ENCODE assay signal across 9 cellular contexts in genomic region chr2:197198890-197199289, GRCh38.
DNase-seq lines count a peak whose midpoint lies in the region; ATAC-seq, FAIRE-seq and TF ChIP-seq lines count a peak whose summit lies in the region.
"Had no signal": no experiment of that assay in that cellular context is flagged by ENCODE, and none has a peak within 500 bp of the region (broad histone marks: within the 10 kb centered on the region; RNA-seq: fewer than 3 reads in every experiment).

No MANE protein-coding gene starts in this region.

- no peaks in the 10 kb centered on the region for H3K27me3 ChIP-seq in liver (ENCODE audit: control insufficient read depth in 4 of 4, insufficient read depth in 4 of 4, low read length in 3 of 4)
- no peaks in the 10 kb centered on the region for H3K27me3 ChIP-seq in HepG2 (ENCODE audit: control insufficient read depth in 1 of 2, insufficient read depth in 2 of 2, low read length in 2 of 2)

- TF ChIP-seq EP300 in HepG2 (IDR thresholded peaks at IDR 0.05; ENCODE audit: low read depth in 2 of 2, low read length in 2 of 2) (no peak), HepG2 (CRISPR knock-in tag; IDR thresholded peaks at IDR 0.05; ENCODE audit: borderline replicate concordance) (no peak)

- H3K4me2 ChIP-seq in HepG2 (ENCODE audit: low read depth, low read length): no peak overlapping the region

- peaks cover 65% of the 10 kb centered on the region for H3K4me1 Mint-ChIP-seq in activated CD4-positive, alpha-beta T cell treated with anti-CD3 and anti-CD28 coated beads, Interleukin-2, amount 10 ng/mL, durations not matched to agents 24 days and 14 days

- whole genome bisulfite sequencing in liver: 67% methylated on average over 12 of the region's 12 CpGs
- 51% methylated on average over 12 of the region's 12 CpGs for WGBS in HepG2 (ENCODE audit: low lambda C conversion rate)

- BruUV-seq in HepG2 (replicated peaks; lab: Mats Ljungman, UMichigan): no TSS peak

- POLR2A ChIA-PET in HepG2 (lab: Yijun Ruan, JAX): no interaction called here

- H2AFZ ChIP-seq in HepG2 (ENCODE audit: low read length): no peak overlapping the region

- no peak for TF ChIP-seq POLR2A in HepG2 (IDR thresholded peaks at IDR 0.05; ENCODE audit: insufficient read depth in 1 of 2, low read depth in 2 of 2, low read length in 2 of 2)
- TF ChIP-seq POLR2A in erythroblast (IDR thresholded peaks at IDR 0.05; ENCODE audit: low read length): no peak

- no peak for DNase-seq in HepG2 (ENCODE audit: low spot score)
- peak; percentile 97 for DNase-seq in activated CD4-positive, alpha-beta T cell treated with anti-CD3 and anti-CD28 coated beads, Interleukin-2, amount 10 ng/mL, durations not matched to agents 24 days and 14 days
- DNase-seq in erythroblast (lab: John Stamatoyannopoulos, UW): peak; percentile 12 to 41
- peak; percentile 88 for DNase-seq in stimulated activated CD4-positive, alpha-beta T cell treated with anti-CD3 and anti-CD28 coated beads, Interleukin-15, amount 100 ng/mL, for 24 hours
- DNase-seq in DMS79 (lab: John Stamatoyannopoulos, UW): no peak
- DNase-seq in amniotic stem cell (lab: John Stamatoyannopoulos, UW): no peak

- H3K4me3 ChIP-seq in liver (ENCODE audit: low read depth in 1 of 3, low read length in 3 of 3) (no peak overlapping the region), HepG2 (replicated peaks in 1 of 3; ENCODE audit: insufficient read depth in 1 of 3, low read depth in 2 of 3, low read length in 3 of 3) (no peak overlapping the region)

- H4K20me1 ChIP-seq in HepG2 (ENCODE audit: insufficient read depth, low read length): no peaks in the 10 kb centered on the region

- H3K79me2 ChIP-seq in HepG2 (ENCODE audit: insufficient read depth, low read length): no peaks in the 10 kb centered on the region

- no peaks in the 10 kb centered on the region for H3K27me3 Mint-ChIP-seq in activated CD4-positive, alpha-beta T cell treated with anti-CD3 and anti-CD28 coated beads, Interleukin-2, amount 10 ng/mL, durations not matched to agents 24 days and 14 days

- no peak overlapping the region for H3K27ac ChIP-seq in liver (ENCODE audit: low read depth in 1 of 2, low read length in 2 of 2)
- H3K27ac ChIP-seq in HepG2 (ENCODE audit: extremely low read length, insufficient read depth, low read length): no peak overlapping the region

- H3K36me3 Mint-ChIP-seq in activated CD4-positive, alpha-beta T cell treated with anti-CD3 and anti-CD28 coated beads, Interleukin-2, amount 10 ng/mL, durations not matched to agents 24 days and 14 days (ENCODE audit: low read depth): peaks cover 25% of the 10 kb centered on the region

- TF ChIP-seq CTCF in liver (IDR thresholded peaks at IDR 0.05; ENCODE audit: low read depth, low read length, missing input control) (no peak), HepG2 (CRISPR knock-in tag; IDR thresholded peaks at IDR 0.05) (no peak)

- no peak for ATAC-seq in HepG2
- peak; percentile 97 for ATAC-seq in HG03565 (IDR thresholded peaks at IDR 0.05; ENCODE audit: unreplicated experiment)

- H3K9me3 ChIP-seq in liver (ENCODE audit: control insufficient read depth in 4 of 4, low read length in 3 of 4): no peaks in the 10 kb centered on the region
- no peaks in the 10 kb centered on the region for H3K9me3 ChIP-seq in HepG2 (ENCODE audit: low read length)

- TF ChIP-seq RAD21 in liver (IDR thresholded peaks at IDR 0.05) (no peak), HepG2 (CRISPR knock-in tag; IDR thresholded peaks at IDR 0.05) (no peak)

- CTCF ChIA-PET in HepG2 (lab: Yijun Ruan, JAX; ENCODE audit: low intra/inter-chr PET ratio, low total read pairs): no interaction called here

- H3K4me1 ChIP-seq in liver (ENCODE audit: control insufficient read depth in 4 of 4, insufficient read depth in 4 of 4, low read length in 3 of 4): peaks cover 0 to 8% (median 1%) of the 10 kb centered on the region in 4 donors
- H3K4me1 ChIP-seq in HepG2 (ENCODE audit: insufficient read depth, low read length): no peaks in the 10 kb centered on the region

- in situ Hi-C loops in HepG2 (cut with HindIII; ENCODE audit: extremely low pct_ligation_motif_present, low pct_unique_long_range_greater_than_20kb): loop anchor here (10.0 kb wide), 1 partner anchor 576 kb away; no protein-coding TSS in a partner anchor

- H3K36me3 ChIP-seq in liver (ENCODE audit: control insufficient read depth in 4 of 4, insufficient read depth in 3 of 4, low read depth in 1 of 4, low read length in 3 of 4) (no peaks in the 10 kb centered on the region), HepG2 (replicated peaks in 1 of 2; ENCODE audit: control insufficient read depth in 1 of 2, insufficient read depth in 2 of 2, low read length in 2 of 2) (no peaks in the 10 kb centered on the region; a peak in 1 of 5 replicates)

- H3K9ac ChIP-seq in liver (ENCODE audit: low read depth in 1 of 2, low read length in 2 of 2): no peak overlapping the region
- H3K9ac ChIP-seq in HepG2 (ENCODE audit: insufficient read depth, low read depth, low read length): no peak overlapping the region

- peak overlapping the region; percentile 84 for H3K4me3 Mint-ChIP-seq in activated CD4-positive, alpha-beta T cell treated with anti-CD3 and anti-CD28 coated beads, Interleukin-2, amount 10 ng/mL, durations not matched to agents 24 days and 14 days

- intact Hi-C loops in HepG2 (cut with micrococcal nuclease; ENCODE audit: unreplicated experiment): no loop called here
- intact Hi-C loops in activated CD4-positive, alpha-beta T cell treated with anti-CD3 and anti-CD28 coated beads, Interleukin-2, amount 10 ng/mL, durations not matched to agents 24 days and 14 days (cut with micrococcal nuclease): loop anchor here (1.0 to 5.0 kb wide), 7 partner anchors 10 to 272 kb away; partner anchors contain the start of genes ANKRD44 and PGAP1

- H3K9me3 Mint-ChIP-seq in activated CD4-positive, alpha-beta T cell treated with anti-CD3 and anti-CD28 coated beads, Interleukin-2, amount 10 ng/mL, durations not matched to agents 24 days and 14 days: no peaks in the 10 kb centered on the region

- FAIRE-seq in HepG2 (lab: Jason Lieb, UNC): no peak
- FAIRE-seq: bronchial epithelial cell had no signal

- peak overlapping the region; percentile 99 for H3K27ac Mint-ChIP-seq in activated CD4-positive, alpha-beta T cell treated with anti-CD3 and anti-CD28 coated beads, Interleukin-2, amount 10 ng/mL, durations not matched to agents 24 days and 14 days

TF ChIP-seq in liver, 16 proteins besides CTCF, POLR2A, EP300 and RAD21 (continues in another document):
- peak; percentile 11 to 55 for TF ChIP-seq GABPA (IDR thresholded peaks at IDR 0.05 in 1 of 2, conservative IDR thresholded peaks at IDR 0.05 in 1 of 2)
- TF ChIP-seq NR2F2 (IDR thresholded peaks at IDR 0.05): peak; percentile 22
- TF ChIP-seq TAF1 (conservative IDR thresholded peaks at IDR 0.05): no peak
- no peak for TF ChIP-seq REST (IDR thresholded peaks at IDR 0.05)

TF ChIP-seq in HepG2, 621 proteins besides CTCF, POLR2A, EP300 and RAD21 (continues in another document):
- TF ChIP-seq NFAT5 (CRISPR knock-in tag; IDR thresholded peaks at IDR 0.05) (no peak), TBX3 (IDR thresholded peaks at IDR 0.05; ENCODE audit: borderline replicate concordance) (no peak), ZNF678 (CRISPR knock-in tag; IDR thresholded peaks at IDR 0.05) (no peak), HOXD1 (CRISPR knock-in tag; IDR thresholded peaks at IDR 0.05) (no peak), NBN (conservative IDR thresholded peaks at IDR 0.05) (no peak), GATA4 (IDR thresholded peaks at IDR 0.05; ENCODE audit: borderline replicate concordance, low read depth) (no peak), RBFOX2 (IDR thresholded peaks at IDR 0.05; ENCODE audit: low read depth, low read length) (no peak), KDM5B (CRISPR knock-in tag; IDR thresholded peaks at IDR 0.05; ENCODE audit: borderline replicate concordance) (no peak), NR1H2 (CRISPR knock-in tag; IDR thresholded peaks at IDR 0.05; ENCODE audit: borderline replicate concordance, low read depth) (no peak), JUN (CRISPR knock-in tag; IDR thresholded peaks at IDR 0.05) (no peak), ZNF432 (CRISPR knock-in tag; IDR thresholded peaks at IDR 0.05; ENCODE audit: borderline replicate concordance) (no peak), ZNF616 (CRISPR knock-in tag; IDR thresholded peaks at IDR 0.05; ENCODE audit: low read depth) (no peak), REPIN1 (CRISPR knock-in tag; IDR thresholded peaks at IDR 0.05; ENCODE audit: borderline replicate concordance, low read depth) (no peak), CBX5 (CRISPR knock-in tag; IDR thresholded peaks at IDR 0.05; ENCODE audit: borderline replicate concordance) (no peak)

Comparison
In these comparisons a context has a peak if more than half of its experiments do, and no peak if none do; other contexts are left out.
1. DNase-seq: peak in activated CD4-positive, alpha-beta T cell treated with anti-CD3 and anti-CD28 coated beads, Interleukin-2, amount 10 ng/mL, durations not matched to agents 24 days and 14 days (single experiment), erythroblast (2 of 2) and stimulated activated CD4-positive, alpha-beta T cell treated with anti-CD3 and anti-CD28 coated beads, Interleukin-15, amount 100 ng/mL, for 24 hours (single experiment); none in HepG2 (single experiment), DMS79 (single experiment) and amniotic stem cell (single experiment).